1 cellular context compared by ENCODE assay signal in the genomic region with DNA sequence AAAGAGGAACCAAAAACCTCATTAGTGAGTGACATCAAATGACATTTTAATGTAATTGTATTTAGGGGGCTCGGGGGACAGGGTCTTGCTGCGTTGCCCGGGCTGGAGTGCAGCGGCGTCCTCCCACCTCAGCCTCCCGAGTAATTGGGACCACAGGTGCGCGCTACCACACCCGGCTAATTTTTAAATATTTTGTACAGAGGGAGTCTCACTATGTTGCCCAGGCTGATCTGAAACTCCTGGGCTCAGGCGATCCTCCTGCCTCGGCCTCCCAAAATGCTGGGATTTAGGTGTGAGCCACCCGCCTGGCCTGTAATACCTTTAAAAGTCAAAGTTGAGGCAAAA.
TF ChIP-seq lines count a peak whose summit lies in the region.

No MANE protein-coding gene starts in this region.

TF ChIP-seq in A549, 52 proteins besides CTCF, POLR2A, EP300 and RAD21 (continued from another document):
- no peak for TF ChIP-seq ZSCAN20 (CRISPR knock-in tag; IDR thresholded peaks at IDR 0.05)
- no peak for TF ChIP-seq CEBPB (IDR thresholded peaks at IDR 0.05)
- no peak for TF ChIP-seq KDM1A (IDR thresholded peaks at IDR 0.05; ENCODE audit: low read depth)
- TF ChIP-seq, protein P1, sequence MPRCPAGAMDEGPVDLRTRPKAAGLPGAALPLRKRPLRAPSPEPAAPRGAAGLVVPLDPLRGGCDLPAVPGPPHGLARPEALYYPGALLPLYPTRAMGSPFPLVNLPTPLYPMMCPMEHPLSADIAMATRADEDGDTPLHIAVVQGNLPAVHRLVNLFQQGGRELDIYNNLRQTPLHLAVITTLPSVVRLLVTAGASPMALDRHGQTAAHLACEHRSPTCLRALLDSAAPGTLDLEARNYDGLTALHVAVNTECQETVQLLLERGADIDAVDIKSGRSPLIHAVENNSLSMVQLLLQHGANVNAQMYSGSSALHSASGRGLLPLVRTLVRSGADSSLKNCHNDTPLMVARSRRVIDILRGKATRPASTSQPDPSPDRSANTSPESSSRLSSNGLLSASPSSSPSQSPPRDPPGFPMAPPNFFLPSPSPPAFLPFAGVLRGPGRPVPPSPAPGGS (IDR thresholded peaks at IDR 0.05), result no peak
- TF ChIP-seq CHD4 (IDR thresholded peaks at IDR 0.05; ENCODE audit: borderline replicate concordance), result no peak
- no peak for TF ChIP-seq RCOR1 (IDR thresholded peaks at IDR 0.05; ENCODE audit: low read depth, low read length)
- TF ChIP-seq CBX2 (IDR thresholded peaks at IDR 0.05; ENCODE audit: borderline replicate concordance, low read depth), result no peak
